Comparison of ENCODE assay signal across 9 cellular contexts in the genomic region with DNA sequence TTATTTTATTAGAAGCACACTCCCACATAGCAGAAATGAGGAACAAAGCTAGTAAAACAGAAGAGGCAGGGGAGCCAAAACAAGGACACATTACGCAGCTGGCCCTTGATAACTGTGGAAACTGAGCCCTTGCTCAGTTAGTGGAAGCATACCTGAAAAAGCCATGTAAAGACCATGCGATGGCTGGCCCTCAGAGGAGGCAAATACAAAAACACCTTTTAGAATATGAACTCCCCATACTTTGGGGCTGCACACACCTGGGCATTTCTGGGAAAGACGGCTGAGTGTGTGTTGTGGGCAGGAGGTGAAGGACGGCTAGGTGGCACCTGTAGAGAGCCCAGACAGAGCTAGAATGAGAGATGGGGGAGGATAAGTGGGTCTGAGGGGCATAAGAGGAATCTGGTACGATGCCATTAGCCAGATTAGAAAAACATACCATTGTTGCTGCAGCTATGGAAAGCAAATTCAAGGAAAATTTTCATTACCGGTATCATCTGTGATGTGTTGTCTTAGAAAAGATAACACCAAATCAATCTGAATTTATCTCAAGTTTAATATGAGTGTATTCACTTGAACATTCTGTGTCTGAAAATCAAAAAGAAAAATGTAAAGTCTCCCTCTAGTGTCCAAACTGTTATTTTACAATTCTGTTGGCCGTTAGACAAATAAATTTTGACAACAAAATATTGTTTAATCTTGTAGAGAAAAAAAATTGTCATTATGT. TPM values are rescaled to one million over a fixed set of nuclear protein-coding genes. Genes with fewer than 3 reads are reported as not detected.
A peak's percentile ranks its signal among the peaks of the same experiment; 100 is the strongest.
DNase-seq lines count a peak whose midpoint lies in the region; ATAC-seq and TF ChIP-seq lines count a peak whose summit lies in the region.
"Had no signal": no experiment of that assay in that cellular context is flagged by ENCODE, and none has a peak within 500 bp of the region (broad histone marks: within the 10 kb centered on the region; RNA-seq: fewer than 3 reads in every experiment).

No MANE protein-coding gene starts in this region.

- peaks cover 6% of the 10 kb centered on the region for H3K9me3 Mint-ChIP-seq in endodermal cell

- H3K4me3 ChIP-seq in endodermal cell (ENCODE audit: low read length) (no peak overlapping the region), psoas muscle (no peak overlapping the region)

- H3K27me3 ChIP-seq in endodermal cell (ENCODE audit: control insufficient read depth, insufficient read depth, low read length, poor library complexity, severe bottlenecking): no peaks in the 10 kb centered on the region
- H3K27me3 ChIP-seq in psoas muscle (ENCODE audit: insufficient read depth in 3 of 3, low read length in 2 of 3): no peaks in the 10 kb centered on the region

- no peaks in the 10 kb centered on the region for H3K4me1 ChIP-seq in endodermal cell (ENCODE audit: control insufficient read depth, insufficient read depth, low read length)
- H3K4me1 ChIP-seq in psoas muscle: no peaks in the 10 kb centered on the region

- no peaks in the 10 kb centered on the region for H3K4me1 Mint-ChIP-seq in endodermal cell

- no peak overlapping the region for H3K27ac ChIP-seq in endodermal cell (ENCODE audit: low read depth, low read length)
- H3K27ac ChIP-seq in psoas muscle: no peak overlapping the region

- H3K4me3 Mint-ChIP-seq in endodermal cell: no peak overlapping the region

- TF ChIP-seq CTCF in endodermal cell (conservative IDR thresholded peaks at IDR 0.05) (peak; percentile 64), psoas muscle (IDR thresholded peaks at IDR 0.05) (peak; percentile 26)

- H3K9me3 ChIP-seq in endodermal cell (ENCODE audit: control insufficient read depth, low read length) (no peaks in the 10 kb centered on the region), psoas muscle (peaks cover 4% of the 10 kb centered on the region)

- WGBS in endodermal cell (ENCODE audit: insufficient coverage in 1 of 2, insufficient read length in 1 of 2), 2 experiments: 89 to 96% methylated on average over 4 to 6 of the region's 7 CpGs
- WGBS in psoas muscle, 3 donors: 65 to 66% (median 66%) methylated on average over 7 of the region's 7 CpGs

- H3K9ac ChIP-seq in endodermal cell (ENCODE audit: extremely low read depth, low read length, poor library complexity, severe bottlenecking): no peak overlapping the region

- no peak overlapping the region for H3K27ac Mint-ChIP-seq in endodermal cell

- DNase-seq in NCI-H2171 treated with DMSO at 0.1 percent for 48 hours (lab: John Stamatoyannopoulos, UW) (peak; percentile 34), NCI-H2171 (lab: John Stamatoyannopoulos, UW) (no peak), NCI-H460 (ENCODE audit: extremely low read depth, low read depth) (peak; percentile 8), endodermal cell (no peak), psoas muscle (no peak)
- DNase-seq: C1 segment of cervical spinal cord had no signal

- intact Hi-C loops in psoas muscle (cut with DNase I): no loop called here

- no peaks in the 10 kb centered on the region for H3K36me3 Mint-ChIP-seq in endodermal cell (ENCODE audit: low read depth)

- no peaks in the 10 kb centered on the region for H3K36me3 ChIP-seq in endodermal cell (ENCODE audit: control insufficient read depth, insufficient read depth, low read length)
- H3K36me3 ChIP-seq in psoas muscle (ENCODE audit: insufficient read depth in 1 of 2, low read depth in 1 of 2): no peaks in the 10 kb centered on the region

- ATAC-seq in psoas muscle (no peak), HG03378 (IDR thresholded peaks at IDR 0.05; ENCODE audit: unreplicated experiment) (no peak), GM18498 (IDR thresholded peaks at IDR 0.05; ENCODE audit: unreplicated experiment) (no peak), GM18511 (IDR thresholded peaks at IDR 0.05; ENCODE audit: unreplicated experiment) (no peak)

- no peaks in the 10 kb centered on the region for H3K27me3 Mint-ChIP-seq in endodermal cell (ENCODE audit: insufficient read depth)

RNA-seq across cellular contexts. Expression of gene SULT1C3, which starts 45.2 kb away (rescaled TPM):
- total RNA-seq in NCI-H460 (2014; rRNA removed; shearing (Covaris generic)): not detected in 2 replicates
- polyA plus RNA-seq in NCI-H460 (2014; cell fraction: nucleus; rRNA removed): not detected in 2 replicates
- not detected for total RNA-seq in endodermal cell
- polyA plus RNA-seq in endodermal cell (2013, experiment 1 of 2): not detected
- polyA plus RNA-seq in endodermal cell (2013, experiment 2 of 2): not detected
- total RNA-seq in psoas muscle: not detected
- not detected for polyA plus RNA-seq in psoas muscle

Comparison
In these comparisons a context has a peak if more than half of its experiments do, and no peak if none do; other contexts are left out.
1. DNase-seq: peak in NCI-H2171 treated with DMSO at 0.1 percent for 48 hours (single experiment) and NCI-H460 (single experiment); none in NCI-H2171 (single experiment), endodermal cell (single experiment) and psoas muscle (0 of 2).